8 cellular contexts compared by ENCODE assay signal in genomic region chr7:115477193-115477651, GRCh38.
DNase-seq lines count a peak whose midpoint lies in the region; ATAC-seq and TF ChIP-seq lines count a peak whose summit lies in the region.

No MANE protein-coding gene starts in this region.

- H3K9me3 ChIP-seq in psoas muscle, result no peaks in the 10 kb centered on the region
- no peaks in the 10 kb centered on the region for H3K9me3 ChIP-seq in A673 (ENCODE audit: low read depth, low read length, poor library complexity, severe bottlenecking)

- H3K27me3 ChIP-seq in psoas muscle (ENCODE audit: insufficient read depth in 3 of 3, low read length in 2 of 3), result peaks cover 0 to 7% (median 3%) of the 10 kb centered on the region in 3 donors
- H3K27me3 ChIP-seq in A673 (replicated peaks; ENCODE audit: insufficient read depth, low read depth, low read length, poor library complexity), result peaks cover under 1% of the 10 kb centered on the region

- CTCF ChIA-PET in activated CD8-positive, alpha-beta T cell treated with anti-CD3 and anti-CD28 coated beads for 36 hours (lab: Charles Lee), result interaction anchor here (1.3 kb wide), 1 partner anchor 39 kb away, joined by 3 read pairs; no protein-coding TSS in a partner anchor
- CTCF ChIA-PET in A673 (lab: Charles Lee), result interaction anchor here (0.6 kb wide), 1 partner anchor 230 kb away, joined by 3 read pairs; no protein-coding TSS in a partner anchor

- intact Hi-C loops in activated CD8-positive, alpha-beta T cell treated with anti-CD3 and anti-CD28 coated beads for 36 hours (cut with micrococcal nuclease), result no loop called here
- intact Hi-C loops in left cardiac atrium (cut with DNase I) (no loop called here), psoas muscle (cut with DNase I) (no loop called here), A673 (cut with micrococcal nuclease; ENCODE audit: unreplicated experiment) (loop anchor here (5.0 to 10.0 kb wide), 2 partner anchors 122 to 610 kb away; no protein-coding TSS in a partner anchor)

- peaks cover 24% of the 10 kb centered on the region for H3K27me3 Mint-ChIP-seq in activated CD8-positive, alpha-beta T cell treated with anti-CD3 and anti-CD28 coated beads for 36 hours

- DNase-seq in ELR (ENCODE audit: low read depth), result peak; percentile 56
- peak; percentile 3 for DNase-seq in activated CD8-positive, alpha-beta T cell treated with anti-CD3 and anti-CD28 coated beads for 36 hours
- DNase-seq in left cardiac atrium, result peak; percentile 45
- DNase-seq in psoas muscle, result peak; percentile 15 to 33
- no peak for DNase-seq in A673 (ENCODE audit: low spot score)

- H3K27ac ChIP-seq in psoas muscle (no peak overlapping the region), A673 (ENCODE audit: low read depth, low read length, poor library complexity, severe bottlenecking) (no peak overlapping the region)

- H3K4me3 Mint-ChIP-seq in activated CD8-positive, alpha-beta T cell treated with anti-CD3 and anti-CD28 coated beads for 36 hours, result peak overlapping the region; percentile 58

- H3K36me3 ChIP-seq in psoas muscle (ENCODE audit: insufficient read depth in 1 of 2, low read depth in 1 of 2), result no peaks in the 10 kb centered on the region
- H3K36me3 ChIP-seq in A673 (ENCODE audit: insufficient read depth, low read length, poor library complexity, severe bottlenecking), result no peaks in the 10 kb centered on the region

- H3K4me1 Mint-ChIP-seq in activated CD8-positive, alpha-beta T cell treated with anti-CD3 and anti-CD28 coated beads for 36 hours (ENCODE audit: low read depth), result peaks cover 7% of the 10 kb centered on the region

- no peak overlapping the region for H3K27ac Mint-ChIP-seq in activated CD8-positive, alpha-beta T cell treated with anti-CD3 and anti-CD28 coated beads for 36 hours

- H3K4me1 ChIP-seq in psoas muscle (no peaks in the 10 kb centered on the region), A673 (ENCODE audit: insufficient read depth, low read length, poor library complexity, severe bottlenecking) (no peaks in the 10 kb centered on the region)

- H3K36me3 Mint-ChIP-seq in activated CD8-positive, alpha-beta T cell treated with anti-CD3 and anti-CD28 coated beads for 36 hours (ENCODE audit: low read depth), result no peaks in the 10 kb centered on the region

- POLR2A ChIA-PET in activated CD8-positive, alpha-beta T cell treated with anti-CD3 and anti-CD28 coated beads for 36 hours (lab: Charles Lee), result no interaction called here
- POLR2A ChIA-PET in A673 (lab: Charles Lee; ENCODE audit: low non-redundant PET), result interaction anchor here (0.6 kb wide), 2 partner anchors 18 to 1414 kb away, joined by 4 to 9 read pairs; no protein-coding TSS in a partner anchor

- H3K4me3 ChIP-seq in psoas muscle, result peak overlapping the region; percentile 56
- no peak overlapping the region for H3K4me3 ChIP-seq in A673 (ENCODE audit: low read depth, low read length, poor library complexity, severe bottlenecking)

- BruUV-seq in A673 (replicated peaks; lab: Mats Ljungman, UMichigan), result no TSS peak

- H3K9me3 Mint-ChIP-seq in activated CD8-positive, alpha-beta T cell treated with anti-CD3 and anti-CD28 coated beads for 36 hours, result no peaks in the 10 kb centered on the region

- no peak for ATAC-seq in activated CD8-positive, alpha-beta T cell treated with anti-CD3 and anti-CD28 coated beads for 36 hours
- ATAC-seq in left cardiac atrium, result peak; percentile 65 to 70
- ATAC-seq in psoas muscle, result no peak
- no peak for ATAC-seq in HG03097 (IDR thresholded peaks at IDR 0.05; ENCODE audit: low FRiP score, unreplicated experiment)
- no peak for ATAC-seq in GM18498 (IDR thresholded peaks at IDR 0.05; ENCODE audit: unreplicated experiment)
- ATAC-seq in GM19395 (IDR thresholded peaks at IDR 0.05; ENCODE audit: unreplicated experiment), result no peak

- WGBS in psoas muscle, 3 donors, result 1 to 3% (median 2%) methylated on average over 25 to 30 of the region's 30 CpGs

- TF ChIP-seq CTCF in activated CD8-positive, alpha-beta T cell treated with anti-CD3 and anti-CD28 coated beads for 36 hours (IDR thresholded peaks at IDR 0.05), result no peak
- TF ChIP-seq CTCF in psoas muscle (IDR thresholded peaks at IDR 0.05) (no peak), A673 (conservative IDR thresholded peaks at IDR 0.05; ENCODE audit: low read depth, low read length) (no peak)

Comparison
In these comparisons a context has a peak if more than half of its experiments do, and no peak if none do; other contexts are left out.
1. ATAC-seq: peak in left cardiac atrium (2 of 2); none in activated CD8-positive, alpha-beta T cell treated with anti-CD3 and anti-CD28 coated beads for 36 hours (single experiment), psoas muscle (0 of 4), HG03097 (single experiment), GM18498 (single experiment) and GM19395 (single experiment).